1 cellular context compared by ENCODE assay signal in the genomic region with DNA sequence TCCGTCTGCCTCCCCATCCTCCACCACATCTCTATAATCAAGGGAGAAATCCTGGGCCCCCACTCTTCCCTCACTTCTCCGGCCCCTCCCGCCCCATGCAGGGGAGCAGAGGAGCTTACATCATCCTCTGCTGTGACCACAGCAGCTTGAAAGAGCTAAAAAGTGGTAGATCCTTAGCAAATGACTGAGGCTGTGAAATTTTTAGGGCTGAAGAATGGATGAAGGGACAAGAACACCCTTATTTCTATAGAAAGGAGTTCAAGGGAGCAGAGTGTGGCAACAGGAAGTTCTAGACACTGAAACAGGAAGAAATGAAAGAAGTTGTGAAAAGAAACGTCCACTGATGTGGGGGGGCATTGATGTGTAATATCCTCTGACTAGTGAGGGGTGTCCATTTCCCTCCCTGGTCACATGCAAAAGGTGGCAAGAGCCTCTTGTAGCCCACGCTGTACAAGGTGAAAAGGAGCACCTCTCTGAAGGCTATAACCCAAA.
TF ChIP-seq lines count a peak whose summit lies in the region.

No MANE protein-coding gene starts in this region.

TF ChIP-seq in GM12878, 131 proteins besides CTCF, POLR2A, EP300 and RAD21 (continued from another document):
- TF ChIP-seq, protein P1, sequence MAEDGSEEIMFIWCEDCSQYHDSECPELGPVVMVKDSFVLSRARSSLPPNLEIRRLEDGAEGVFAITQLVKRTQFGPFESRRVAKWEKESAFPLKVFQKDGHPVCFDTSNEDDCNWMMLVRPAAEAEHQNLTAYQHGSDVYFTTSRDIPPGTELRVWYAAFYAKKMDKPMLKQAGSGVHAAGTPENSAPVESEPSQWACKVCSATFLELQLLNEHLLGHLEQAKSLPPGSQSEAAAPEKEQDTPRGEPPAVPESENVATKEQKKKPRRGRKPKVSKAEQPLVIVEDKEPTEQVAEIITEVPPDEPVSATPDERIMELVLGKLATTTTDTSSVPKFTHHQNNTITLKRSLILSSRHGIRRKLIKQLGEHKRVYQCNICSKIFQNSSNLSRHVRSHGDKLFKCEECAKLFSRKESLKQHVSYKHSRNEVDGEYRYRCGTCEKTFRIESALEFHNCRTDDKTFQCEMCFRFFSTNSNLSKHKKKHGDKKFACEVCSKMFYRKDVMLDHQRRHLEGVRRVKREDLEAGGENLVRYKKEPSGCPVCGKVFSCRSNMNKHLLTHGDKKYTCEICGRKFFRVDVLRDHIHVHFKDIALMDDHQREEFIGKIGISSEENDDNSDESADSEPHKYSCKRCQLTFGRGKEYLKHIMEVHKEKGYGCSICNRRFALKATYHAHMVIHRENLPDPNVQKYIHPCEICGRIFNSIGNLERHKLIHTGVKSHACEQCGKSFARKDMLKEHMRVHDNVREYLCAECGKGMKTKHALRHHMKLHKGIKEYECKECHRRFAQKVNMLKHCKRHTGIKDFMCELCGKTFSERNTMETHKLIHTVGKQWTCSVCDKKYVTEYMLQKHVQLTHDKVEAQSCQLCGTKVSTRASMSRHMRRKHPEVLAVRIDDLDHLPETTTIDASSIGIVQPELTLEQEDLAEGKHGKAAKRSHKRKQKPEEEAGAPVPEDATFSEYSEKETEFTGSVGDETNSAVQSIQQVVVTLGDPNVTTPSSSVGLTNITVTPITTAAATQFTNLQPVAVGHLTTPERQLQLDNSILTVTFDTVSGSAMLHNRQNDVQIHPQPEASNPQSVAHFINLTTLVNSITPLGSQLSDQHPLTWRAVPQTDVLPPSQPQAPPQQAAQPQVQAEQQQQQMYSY (CRISPR knock-in tag; IDR thresholded peaks at IDR 0.05): no peak
- TF ChIP-seq ZNF217 (IDR thresholded peaks at IDR 0.05) (no peak), IKZF2 (IDR thresholded peaks at IDR 0.05) (peak; percentile 28 to 35; a peak in 3 of 4 replicates)
